In genomic region chr6:79947191-79948173, GRCh38 we compare ENCODE assay signal across 8 cellular contexts. TPM values are rescaled to one million over a fixed set of nuclear protein-coding genes. Genes with fewer than 3 reads are reported as not detected.
DNase-seq lines count a peak whose midpoint lies in the region; ATAC-seq, FAIRE-seq and TF ChIP-seq lines count a peak whose summit lies in the region.

Gene ELOVL4, minus strand, starts transcription at chr6:79947553. Its CDS starts 274 bp downstream, at chr6:79947279.

- H3K9me1 ChIP-seq in keratinocyte (ENCODE audit: control insufficient read depth, extremely low read depth, insufficient read depth, low read length): no peaks in the 10 kb centered on the region

- H3K36me3 ChIP-seq in HAP-1 (replicated peaks) (no peaks in the 10 kb centered on the region), keratinocyte (ENCODE audit: control insufficient read depth in 2 of 2, extremely low read depth in 1 of 2, insufficient read depth in 2 of 2, low read length in 2 of 2) (no peaks in the 10 kb centered on the region)

- H4K20me1 ChIP-seq in keratinocyte (ENCODE audit: control insufficient read depth, extremely low read depth, insufficient read depth, low read length): no peaks in the 10 kb centered on the region

- H3K27me3 Mint-ChIP-seq in central memory CD8-positive, alpha-beta T cell: peaks cover under 1% of the 10 kb centered on the region

- H3K9me3 ChIP-seq in HAP-1 (no peaks in the 10 kb centered on the region), keratinocyte (ENCODE audit: control insufficient read depth, low read depth, low read length) (no peaks in the 10 kb centered on the region)

- dilution Hi-C loops in keratinocyte (cut with MboI; ENCODE audit: extremely low pct_ligation_motif_present, low sequenced_read_pairs): no loop called here

- H3K4me3 ChIP-seq in HAP-1: peak within 1 kb of the TSS; percentile 54
- H3K4me3 ChIP-seq in WI38 (ENCODE audit: low read depth, low read length): peak within 1 kb of the TSS; percentile 86
- peak within 1 kb of the TSS; percentile 79 to 86 (median 85) for H3K4me3 ChIP-seq in keratinocyte (ENCODE audit: control insufficient read depth in 2 of 3, extremely low read depth in 1 of 3, insufficient read depth in 2 of 3, low read depth in 1 of 3, low read length in 3 of 3)

- peak within 1 kb of the TSS; percentile 75 for H2AFZ ChIP-seq in keratinocyte (ENCODE audit: control insufficient read depth, low read length)

- peak; percentile 50 for ATAC-seq in central memory CD8-positive, alpha-beta T cell (replicated peaks; ENCODE audit: extremely low read depth, poor library complexity, severe bottlenecking)

- DNase-seq in DMS 273 treated with DMSO at 0.1 percent for 48 hours (lab: John Stamatoyannopoulos, UW) (peak; percentile 54), HAP-1 (ENCODE audit: low spot score in 2 of 2) (peak; percentile 79 to 89), NCI-H146 treated with DMSO at 0.1 percent for 48 hours (lab: John Stamatoyannopoulos, UW; ENCODE audit: unreplicated experiment) (peak; percentile 74), keratinocyte (ENCODE audit: low read depth, low spot score) (peak; percentile 28), SIG-M5 treated with dmso at 0.1 percent for 504 hours (lab: John Stamatoyannopoulos, UW; ENCODE audit: unreplicated experiment) (no peak)
- no peak for DNase-seq in central memory CD8-positive, alpha-beta T cell (ENCODE audit: low spot score in 2 of 2)
- peak; percentile 17 to 50 for DNase-seq in stimulated activated CD4-positive, alpha-beta T cell treated with anti-CD3 and anti-CD28 coated beads, Interleukin-12 subunit alpha, Interleukin-12 subunit beta, amount 100 ng/mL, for 24 hours (ENCODE audit: low read depth in 2 of 2)

- peak within 1 kb of the TSS; percentile 58 for H3K9ac ChIP-seq in keratinocyte (ENCODE audit: control insufficient read depth, extremely low read depth, insufficient read depth, low read length)

- peaks cover 20% of the 10 kb centered on the region for H3K4me1 Mint-ChIP-seq in central memory CD8-positive, alpha-beta T cell

- in situ Hi-C loops in HAP-1 (cut with MboI; ENCODE audit: low sequenced_read_pairs): no loop called here

- H3K27ac Mint-ChIP-seq in central memory CD8-positive, alpha-beta T cell (ENCODE audit: low read depth): peak within 1 kb of the TSS; percentile 8

- peak within 1 kb of the TSS; percentile 90 for H3K4me2 ChIP-seq in keratinocyte (ENCODE audit: control insufficient read depth, extremely low read depth, insufficient read depth, low read depth, low read length)

- H3K36me3 Mint-ChIP-seq in central memory CD8-positive, alpha-beta T cell (ENCODE audit: insufficient read depth): peaks cover 5% of the 10 kb centered on the region

- peak; percentile 66 for FAIRE-seq in keratinocyte (lab: Jason Lieb, UNC)

- H3K9me3 Mint-ChIP-seq in central memory CD8-positive, alpha-beta T cell: no peaks in the 10 kb centered on the region

- peaks cover 5% of the 10 kb centered on the region for H3K4me1 ChIP-seq in HAP-1
- peaks cover 11% of the 10 kb centered on the region for H3K4me1 ChIP-seq in keratinocyte (ENCODE audit: control insufficient read depth, extremely low read depth, insufficient read depth, low read length)

- no peaks in the 10 kb centered on the region; the same call in 1 of the 2 replicates for H3K27me3 ChIP-seq in HAP-1 (ENCODE audit: low read depth)
- no peaks in the 10 kb centered on the region for H3K27me3 ChIP-seq in keratinocyte (ENCODE audit: control insufficient read depth, extremely low read depth, insufficient read depth, low read length)

- no peak for TF ChIP-seq CTCF in WI38 (IDR thresholded peaks at IDR 0.05; ENCODE audit: low read depth, low read length)
- no peak for TF ChIP-seq CTCF in keratinocyte (optimal IDR thresholded peaks at IDR 0.05 in 1 of 3, IDR thresholded peaks at IDR 0.05 in 1 of 3, conservative IDR thresholded peaks at IDR 0.05 in 1 of 3; ENCODE audit: extremely low read depth in 1 of 3, insufficient read depth in 2 of 3, low read length in 3 of 3)

- no peak within 1 kb of the TSS for H3K27ac ChIP-seq in keratinocyte (ENCODE audit: control insufficient read depth, insufficient read depth, low read length)

- H3K4me3 Mint-ChIP-seq in central memory CD8-positive, alpha-beta T cell: peak within 1 kb of the TSS; percentile 95

- H3K79me2 ChIP-seq in keratinocyte (ENCODE audit: control insufficient read depth, insufficient read depth, low read length): peaks cover 13% of the 10 kb centered on the region

RNA-seq across cellular contexts. Expression of gene ELOVL4, which starts in this region (rescaled TPM):
- polyA plus RNA-seq in keratinocyte: 2.9 to 6.1 TPM (median 4.8 TPM) in 3 replicates
- polyA plus RNA-seq in keratinocyte (2011; ENCODE audit: low read depth): 78.5 TPM
- 1.9 and 3.4 TPM in 2 replicates for polyA plus RNA-seq in keratinocyte (2011; cell fraction: cytosol; rRNA removed)
- polyA plus RNA-seq in keratinocyte (2011; cell fraction: nucleus; rRNA removed): 5.4 and 8.2 TPM in 2 replicates
- polyA plus RNA-seq in keratinocyte (2012; ENCODE audit: low replicate concordance): 7.6 and 73.6 TPM in 2 replicates
- 1.5 to 5.1 TPM (median 3.5 TPM) in 3 replicates for polyA minus RNA-seq in keratinocyte
- polyA minus RNA-seq in keratinocyte (2011; cell fraction: cytosol; rRNA and poly(A)+ RNA removed): 4.0 TPM
- 6.9 and 9.5 TPM in 2 replicates for polyA minus RNA-seq in keratinocyte (2011; cell fraction: nucleus; rRNA and poly(A)+ RNA removed)

Comparison
In these comparisons a context has a peak if more than half of its experiments do, and no peak if none do; other contexts are left out.
1. DNase-seq: peak in DMS 273 treated with DMSO at 0.1 percent for 48 hours (single experiment), HAP-1 (2 of 2), NCI-H146 treated with DMSO at 0.1 percent for 48 hours (single experiment), keratinocyte (single experiment) and stimulated activated CD4-positive, alpha-beta T cell treated with anti-CD3 and anti-CD28 coated beads, Interleukin-12 subunit alpha, Interleukin-12 subunit beta, amount 100 ng/mL, for 24 hours (2 of 2); none in central memory CD8-positive, alpha-beta T cell (0 of 2) and SIG-M5 treated with dmso at 0.1 percent for 504 hours (single experiment).
2. Peak in every context shown above with its lines, with median percentiles within 50 percentile points of each other: H3K4me3 ChIP-seq.